Comparison of ENCODE assay signal across 13 cellular contexts in genomic region chr3:71454513-71455423, GRCh38.
DNase-seq lines count a peak whose midpoint lies in the region; ATAC-seq, FAIRE-seq and TF ChIP-seq lines count a peak whose summit lies in the region.
"Had no signal": no experiment of that assay in that cellular context is flagged by ENCODE, and none has a peak within 500 bp of the region (broad histone marks: within the 10 kb centered on the region; RNA-seq: fewer than 3 reads in every experiment).

No MANE protein-coding gene starts in this region.

- peak; percentile 49 for FAIRE-seq in GM19239 (lab: Jason Lieb, UNC)
- FAIRE-seq: GM12891 had no signal

- no peaks in the 10 kb centered on the region for H3K36me3 ChIP-seq in hepatocyte (replicated peaks; ENCODE audit: insufficient read depth, low read depth)

- TF ChIP-seq POLR2A in GM18505 (IDR thresholded peaks at IDR 0.05; ENCODE audit: borderline replicate concordance, extremely low read depth, insufficient read depth, insufficient read length), result no peak

- H3K9me3 Mint-ChIP-seq in CD14-positive monocyte (no peaks in the 10 kb centered on the region), activated B cell treated with CpG ODN at 0.5 μM for 24 hours (no peaks in the 10 kb centered on the region)

- no peaks in the 10 kb centered on the region for H4K20me1 ChIP-seq in hepatocyte (ENCODE audit: insufficient read depth, poor library complexity, severe bottlenecking)

- DNase-seq in CD14-positive monocyte (ENCODE audit: low spot score) (no peak), GM19239 (ENCODE audit: insufficient read length, low spot score) (no peak), activated B cell treated with CpG ODN at 0.5 μM for 24 hours (no peak), hepatocyte (ENCODE audit: low spot score) (no peak), mesenteric fat pad (ENCODE audit: low spot score) (no peak), DMS79 (lab: John Stamatoyannopoulos, UW) (no peak), SW480 (ENCODE audit: low spot score) (no peak)
- DNase-seq: NCI-H226; RPMI8226; stimulated activated CD4-positive, alpha-beta T cell treated with anti-CD3 and anti-CD28 coated beads, Interleukin-2, amount 100 ng/mL, for 48 hours had no signal

- POLR2A ChIA-PET in activated B cell treated with CpG ODN at 0.5 μM for 24 hours (lab: Charles Lee), result interaction anchor here (0.7 to 5.0 kb wide), 17 partner anchors 8 to 392 kb away, joined by 3 to 66 read pairs (median 4); partner anchors contain the start of gene FOXP1

- no peak overlapping the region for H2AFZ ChIP-seq in hepatocyte

- intact Hi-C loops in CD14-positive monocyte (cut with micrococcal nuclease) (loop anchor here in 1 of 2 donors (10.0 kb wide), 1 partner anchor 110 kb away; no protein-coding TSS in a partner anchor), activated B cell treated with CpG ODN at 0.5 μM for 24 hours (cut with micrococcal nuclease) (loop anchor here (1.0 to 2.0 kb wide), 2 partner anchors 10 to 58 kb away; no protein-coding TSS in a partner anchor)

- H3K27ac ChIP-seq in hepatocyte, result no peak overlapping the region
- H3K27ac ChIP-seq: coronary artery had no signal

- CTCF ChIA-PET in activated B cell treated with CpG ODN at 0.5 μM for 24 hours (lab: Charles Lee), result interaction anchor here (0.8 to 2.5 kb wide), 6 partner anchors 10 to 130 kb away, joined by 3 to 8 read pairs (median 3); no protein-coding TSS in a partner anchor

- peaks cover 74% of the 10 kb centered on the region for H3K4me1 Mint-ChIP-seq in CD14-positive monocyte
- H3K4me1 Mint-ChIP-seq in activated B cell treated with CpG ODN at 0.5 μM for 24 hours, result peaks cover 87% of the 10 kb centered on the region

- H3K36me3 Mint-ChIP-seq in CD14-positive monocyte (peaks cover 0 to 7% of the 10 kb centered on the region in 2 donors), activated B cell treated with CpG ODN at 0.5 μM for 24 hours (ENCODE audit: low read depth) (peaks cover 2% of the 10 kb centered on the region)

- H3K9me3 ChIP-seq in hepatocyte (ENCODE audit: low read depth), result no peaks in the 10 kb centered on the region

- no peaks in the 10 kb centered on the region for H3K27me3 Mint-ChIP-seq in CD14-positive monocyte (ENCODE audit: low read depth in 3 of 3)
- H3K27me3 Mint-ChIP-seq in activated B cell treated with CpG ODN at 0.5 μM for 24 hours, result no peaks in the 10 kb centered on the region

- WGBS in hepatocyte (ENCODE audit: low lambda C conversion rate, missing lambda C conversion rate), result 83% methylated on average over 15 of the region's 15 CpGs

- H3K4me3 Mint-ChIP-seq in CD14-positive monocyte, result peak overlapping the region; percentile 69 to 91
- H3K4me3 Mint-ChIP-seq in activated B cell treated with CpG ODN at 0.5 μM for 24 hours, result peak overlapping the region; percentile 66

- ATAC-seq in activated B cell treated with CpG ODN at 0.5 μM for 24 hours (ENCODE audit: low read depth) (peak; percentile 45), GM18505 (IDR thresholded peaks at IDR 0.05; ENCODE audit: unreplicated experiment) (no peak)

- H3K27ac Mint-ChIP-seq in CD14-positive monocyte, result peak overlapping the region; percentile 9 to 95 (median 88)
- peak overlapping the region; percentile 88 for H3K27ac Mint-ChIP-seq in activated B cell treated with CpG ODN at 0.5 μM for 24 hours

- H3K4me3 ChIP-seq in hepatocyte, result no peak overlapping the region
- H3K4me3 ChIP-seq: coronary artery had no signal

- H3K79me2 ChIP-seq in hepatocyte, result peaks cover 63% of the 10 kb centered on the region

- H3K4me2 ChIP-seq in hepatocyte, result peak overlapping the region; percentile 7

- TF ChIP-seq CTCF in CD14-positive monocyte (IDR thresholded peaks at IDR 0.05) (no peak), activated B cell treated with CpG ODN at 0.5 μM for 24 hours (IDR thresholded peaks at IDR 0.05) (no peak), hepatocyte (IDR thresholded peaks at IDR 0.05; ENCODE audit: poor library complexity) (no peak)

- H3K27me3 ChIP-seq in hepatocyte, result no peaks in the 10 kb centered on the region

- H3K4me1 ChIP-seq in hepatocyte (ENCODE audit: insufficient read depth), result peaks cover 46% of the 10 kb centered on the region

- H3K9me2 ChIP-seq in hepatocyte (replicated peaks; ENCODE audit: insufficient read depth), result no peaks in the 10 kb centered on the region
